In genomic region chrX:154017766-154018517, GRCh38 we compare ENCODE assay signal across 8 cellular contexts. TPM values are rescaled to one million over a fixed set of nuclear protein-coding genes. Genes with fewer than 3 reads are reported as not detected.
DNase-seq lines count a peak whose midpoint lies in the region; ATAC-seq and TF ChIP-seq lines count a peak whose summit lies in the region.

No MANE protein-coding gene starts in this region.

- no peak overlapping the region for H3K4me3 ChIP-seq in CD4-positive, CD25-positive, alpha-beta regulatory T cell (ENCODE audit: low read depth, low read length)
- H3K4me3 ChIP-seq in KMS-11 (IDR thresholded peaks at IDR 0.05; ENCODE audit: insufficient read depth, low read depth, low read length) = no peak overlapping the region

- no peaks in the 10 kb centered on the region for H3K9me3 Mint-ChIP-seq in CD4-positive, CD25-positive, alpha-beta regulatory T cell
- H3K9me3 Mint-ChIP-seq in MCF 10A (ENCODE audit: unreplicated experiment) (no peaks in the 10 kb centered on the region), nephron (peaks cover 4% of the 10 kb centered on the region)

- peak overlapping the region; percentile 93; the same call in 1 of the 2 replicates for H3K9ac ChIP-seq in KMS-11

- H2AFZ ChIP-seq in KMS-11 (ENCODE audit: low read depth) = no peak overlapping the region

- H3K36me3 ChIP-seq in CD4-positive, CD25-positive, alpha-beta regulatory T cell (ENCODE audit: control insufficient read depth, insufficient read depth, low read length) = no peaks in the 10 kb centered on the region
- 0 out of 2 replicates have a peak, but pooled peaks cover 5% of the 10 kb centered on the region for H3K36me3 ChIP-seq in KMS-11 (ENCODE audit: insufficient read depth)

- peaks cover 4% of the 10 kb centered on the region for H3K36me3 Mint-ChIP-seq in CD4-positive, CD25-positive, alpha-beta regulatory T cell
- peaks cover 24% of the 10 kb centered on the region for H3K36me3 Mint-ChIP-seq in MCF 10A (ENCODE audit: insufficient read depth, unreplicated experiment)
- H3K36me3 Mint-ChIP-seq in nephron (ENCODE audit: low read depth) = peaks cover 9% of the 10 kb centered on the region

- CTCF ChIA-PET in MCF 10A (lab: Yijun Ruan, JAX) = interaction anchor here (0.6 to 0.8 kb wide), 6 partner anchors 18 to 920 kb away, joined by 3 read pairs; no protein-coding TSS in a partner anchor

- no peak for ATAC-seq in CD4-positive, CD25-positive, alpha-beta regulatory T cell (ENCODE audit: low read depth in 2 of 2)

- H4K20me1 ChIP-seq in KMS-11 (ENCODE audit: insufficient read depth) = no peaks in the 10 kb centered on the region

- peaks cover 36% of the 10 kb centered on the region for H3K79me2 ChIP-seq in KMS-11 (ENCODE audit: insufficient read depth, low read depth)

- H3K27me3 ChIP-seq in CD4-positive, CD25-positive, alpha-beta regulatory T cell (ENCODE audit: control insufficient read depth, insufficient read depth, low read length) = no peaks in the 10 kb centered on the region
- no peaks in the 10 kb centered on the region for H3K27me3 ChIP-seq in KMS-11 (ENCODE audit: insufficient read depth, low read depth)

- H3K27ac ChIP-seq in CD4-positive, CD25-positive, alpha-beta regulatory T cell (ENCODE audit: insufficient read depth, low read length, poor library complexity, severe bottlenecking) = peak overlapping the region; percentile 55
- H3K27ac ChIP-seq in KMS-11 = peak overlapping the region; percentile 73; the same call in 1 of the 2 replicates

- H3K4me1 Mint-ChIP-seq in CD4-positive, CD25-positive, alpha-beta regulatory T cell = peaks cover 0 to 20% (median 8%) of the 10 kb centered on the region in 4 donors
- no peaks in the 10 kb centered on the region for H3K4me1 Mint-ChIP-seq in MCF 10A (ENCODE audit: insufficient read depth, unreplicated experiment)
- peaks cover 7% of the 10 kb centered on the region for H3K4me1 Mint-ChIP-seq in nephron

- POLR2A ChIA-PET in MCF 10A (lab: Yijun Ruan, JAX) = interaction anchor here (0.8 to 2.3 kb wide), 4 partner anchors 8 to 56 kb away, joined by 3 to 16 read pairs (median 9); partner anchors contain the start of gene HCFC1

- TF ChIP-seq CTCF in KMS-11 (conservative IDR thresholded peaks at IDR 0.05; ENCODE audit: low read depth, low read length) (no peak), MCF 10A (IDR thresholded peaks at IDR 0.05; ENCODE audit: unreplicated experiment) (no peak), nephron (IDR thresholded peaks at IDR 0.05; ENCODE audit: unreplicated experiment in 3 of 3) (no peak)

- H3K9me3 ChIP-seq in CD4-positive, CD25-positive, alpha-beta regulatory T cell (ENCODE audit: control insufficient read depth in 2 of 2, low read length in 2 of 2) = no peaks in the 10 kb centered on the region

- peaks cover 30% of the 10 kb centered on the region for H3K4me1 ChIP-seq in CD4-positive, CD25-positive, alpha-beta regulatory T cell (ENCODE audit: control insufficient read depth, insufficient read depth, low read length, poor library complexity, severe bottlenecking)
- peaks cover 21% of the 10 kb centered on the region for H3K4me1 ChIP-seq in KMS-11 (ENCODE audit: low read depth, poor library complexity, severe bottlenecking)

- no TSS peak for BruUV-seq in MCF 10A (replicated peaks; lab: Mats Ljungman, UMichigan)

- peak overlapping the region; percentile 43 to 89 (median 76) for H3K4me3 Mint-ChIP-seq in CD4-positive, CD25-positive, alpha-beta regulatory T cell
- H3K4me3 Mint-ChIP-seq in MCF 10A (ENCODE audit: unreplicated experiment) = peak overlapping the region; percentile 84
- peak overlapping the region; percentile 25 to 62 (median 30) for H3K4me3 Mint-ChIP-seq in nephron

- H3K4me2 ChIP-seq in KMS-11 = peak overlapping the region; percentile 47

- no peaks in the 10 kb centered on the region for H3K27me3 Mint-ChIP-seq in CD4-positive, CD25-positive, alpha-beta regulatory T cell
- H3K27me3 Mint-ChIP-seq in MCF 10A (ENCODE audit: insufficient read depth, unreplicated experiment) = peaks cover 11% of the 10 kb centered on the region
- H3K27me3 Mint-ChIP-seq in nephron (ENCODE audit: low read depth) = no peaks in the 10 kb centered on the region

- no peak overlapping the region for H3K27ac Mint-ChIP-seq in CD4-positive, CD25-positive, alpha-beta regulatory T cell
- H3K27ac Mint-ChIP-seq in MCF 10A (ENCODE audit: low read depth, unreplicated experiment) (peak overlapping the region; percentile 95), nephron (no peak overlapping the region)

- DNase-seq in CD4-positive, CD25-positive, alpha-beta regulatory T cell = no peak
- DNase-seq in MCF 10A (ENCODE audit: unreplicated experiment) (no peak), NCI-H226 (no peak), NCI-H69 (lab: John Stamatoyannopoulos, UW) (no peak), NCI-H1092 treated with DMSO at 0.1 percent for 48 hours (lab: John Stamatoyannopoulos, UW) (no peak), A172 (ENCODE audit: low spot score) (no peak)

- intact Hi-C loops in MCF 10A (cut with micrococcal nuclease) = no loop called here

RNA-seq across cellular contexts. Expression of gene IRAK1, which starts 1.8 kb away (rescaled TPM):
- total RNA-seq in CD4-positive, CD25-positive, alpha-beta regulatory T cell = 64.7 TPM
- 10 to 100 TPM; 23.7 to 29.5 (median 26.0) TPM for polyA plus RNA-seq in CD4-positive, CD25-positive, alpha-beta regulatory T cell
- 201 and 237 TPM in 2 replicates for total RNA-seq in MCF 10A (2022)
- total RNA-seq in A172 (2014; rRNA removed; shearing (Covaris generic)) = 192 and 220 TPM in 2 replicates

RNA-seq across cellular contexts. Expression of gene TMEM187, which starts 45.4 kb away (rescaled TPM):
- total RNA-seq in CD4-positive, CD25-positive, alpha-beta regulatory T cell = 6.0 TPM
- polyA plus RNA-seq in CD4-positive, CD25-positive, alpha-beta regulatory T cell = 10 to 100 TPM; 16.1 to 21.0 (median 17.7) TPM
- total RNA-seq in MCF 10A (2022) = 9.3 and 10.9 TPM in 2 replicates
- total RNA-seq in A172 (2014; rRNA removed; shearing (Covaris generic)) = 8.6 and 9.6 TPM in 2 replicates

RNA-seq across cellular contexts. Expression of gene HCFC1, which starts 46.3 kb away (rescaled TPM):
- total RNA-seq in CD4-positive, CD25-positive, alpha-beta regulatory T cell = 71.6 TPM
- polyA plus RNA-seq in CD4-positive, CD25-positive, alpha-beta regulatory T cell = 1 to 10 TPM; 3.0 to 4.3 (median 3.6) TPM
- total RNA-seq in MCF 10A (2022) = 40.3 and 44.5 TPM in 2 replicates
- 40.8 and 41.7 TPM in 2 replicates for total RNA-seq in A172 (2014; rRNA removed; shearing (Covaris generic))

Comparison
In these comparisons a context has a peak if more than half of its experiments do, and no peak if none do; other contexts are left out.
1. H3K4me3 Mint-ChIP-seq: peak in every context shown above with its lines; median percentile 84 in MCF 10A; 76 in CD4-positive, CD25-positive, alpha-beta regulatory T cell; 30 in nephron.